In the genomic region with DNA sequence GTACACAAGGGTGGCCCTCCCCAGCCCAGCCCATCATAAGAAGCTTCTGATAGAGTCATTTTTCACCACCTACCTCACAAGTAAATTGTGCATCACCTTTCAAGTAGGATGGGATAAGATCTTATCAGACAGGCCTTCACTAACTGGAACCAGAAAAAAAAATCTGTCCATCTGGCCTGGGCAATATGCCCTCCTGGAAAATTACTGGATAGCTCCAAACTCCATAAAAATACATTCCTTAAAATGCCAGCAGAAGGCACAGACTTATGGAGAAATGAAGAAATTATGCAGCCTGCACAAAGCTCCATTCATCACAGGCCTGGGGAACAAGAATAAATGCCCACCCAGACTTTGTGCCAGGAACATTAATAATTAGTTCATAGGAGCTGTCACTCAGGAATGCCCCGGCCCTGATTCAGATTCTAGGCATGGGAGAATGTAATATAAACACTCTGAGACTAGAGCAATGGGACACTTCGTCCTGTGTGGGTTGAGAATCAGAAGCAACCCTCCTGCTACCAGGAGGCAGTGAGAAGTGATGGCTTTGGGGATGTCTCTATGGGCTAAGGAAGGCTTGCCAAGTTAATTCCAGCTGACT, we compare ENCODE assay signal across 27 cellular contexts.
DNase-seq lines count a peak whose midpoint lies in the region; ATAC-seq and TF ChIP-seq lines count a peak whose summit lies in the region.
"Had no signal": no experiment of that assay in that cellular context is flagged by ENCODE, and none has a peak within 500 bp of the region (broad histone marks: within the 10 kb centered on the region; RNA-seq: fewer than 3 reads in every experiment).

No MANE protein-coding gene starts in this region.

- H3K27me3 ChIP-seq in esophagus muscularis mucosa: no peaks in the 10 kb centered on the region
- H3K27me3 ChIP-seq: BE2C, SJCRH30, suprapubic skin, uterus had no signal

- no peak overlapping the region for H3K4me3 Mint-ChIP-seq in T-cell
- H3K4me3 Mint-ChIP-seq: activated B cell treated with CpG ODN at 0.5 μM for 24 hours; CD8-positive, alpha-beta T cell; nephron progenitor cell had no signal

- no peak overlapping the region for H3K4me3 ChIP-seq in esophagus muscularis mucosa
- H3K4me3 ChIP-seq: HAP-1, SJCRH30, suprapubic skin, uterus had no signal

- H3K4me1 ChIP-seq in esophagus muscularis mucosa: peaks cover 0 to 19% (median 3%) of the 10 kb centered on the region in 4 donors
- H3K4me1 ChIP-seq: BE2C, HAP-1, SJCRH30, suprapubic skin, uterus had no signal

- intact Hi-C loops in esophagus muscularis mucosa (cut with DNase I) (no loop called here), sciatic nerve (cut with DNase I) (no loop called here)

- H3K36me3 ChIP-seq in esophagus muscularis mucosa: no peaks in the 10 kb centered on the region
- H3K36me3 ChIP-seq: BE2C, HAP-1, SJCRH30, suprapubic skin, uterus had no signal

- peaks cover 0 to 10% (median 7%) of the 10 kb centered on the region in 4 donors for H3K9me3 ChIP-seq in esophagus muscularis mucosa
- H3K9me3 ChIP-seq: BE2C, HAP-1, SJCRH30, suprapubic skin, uterus had no signal

- peaks cover 0 to 2% of the 10 kb centered on the region in 2 donors for H3K27me3 Mint-ChIP-seq in T-cell
- H3K27me3 Mint-ChIP-seq: activated B cell treated with CpG ODN at 0.5 μM for 24 hours had no signal

- no peak for TF ChIP-seq EP300 in esophagus muscularis mucosa (IDR thresholded peaks at IDR 0.05)

- H3K9me3 Mint-ChIP-seq in T-cell: peaks cover 21 to 23% (median 21%) of the 10 kb centered on the region in 3 donors

- H3K27ac ChIP-seq in esophagus muscularis mucosa (replicated peaks in 1 of 4): peak overlapping the region; percentile 34 to 63 (median 56)
- H3K27ac ChIP-seq: SJCRH30, suprapubic skin, uterus had no signal

- H3K4me1 Mint-ChIP-seq in T-cell: no peaks in the 10 kb centered on the region
- H3K4me1 Mint-ChIP-seq: activated B cell treated with CpG ODN at 0.5 μM for 24 hours had no signal

- in situ Hi-C loops in SK-MEL-5 (cut with HindIII; ENCODE audit: low pct_unique_long_range_greater_than_20kb, low sequenced_read_pairs): no loop called here

- no peaks in the 10 kb centered on the region for H3K36me3 Mint-ChIP-seq in T-cell
- H3K36me3 Mint-ChIP-seq: CD8-positive, alpha-beta T cell had no signal

- H3K27ac Mint-ChIP-seq in T-cell: no peak overlapping the region
- H3K27ac Mint-ChIP-seq: activated B cell treated with CpG ODN at 0.5 μM for 24 hours; CD8-positive, alpha-beta T cell; nephron progenitor cell had no signal

- ATAC-seq in sciatic nerve: peak; percentile 57
- ATAC-seq in T-cell (replicated peaks in 1 of 4): no peak
- ATAC-seq: CD8-positive, alpha-beta T cell; HepG2; left colon had no signal

- DNase-seq in EH (ENCODE audit: low read depth) (peak; percentile 10), SK-MEL-5 (ENCODE audit: low read depth, low spot score) (peak; percentile 59), esophagus muscularis mucosa (ENCODE audit: extremely low spot score) (no peak), sciatic nerve (ENCODE audit: low spot score) (no peak), NCI-H2196 treated with DMSO at 0.1 percent for 48 hours (lab: John Stamatoyannopoulos, UW; ENCODE audit: unreplicated experiment) (no peak), DMS114 treated with DMSO at 0.1 percent for 48 hours (lab: John Stamatoyannopoulos, UW; ENCODE audit: unreplicated experiment) (no peak), T-cell (no peak)
- no peak for DNase-seq in activated effector memory CD4-positive, alpha-beta T cell treated with Interleukin-2 at 50 U/mL for 16 hours
- DNase-seq: activated B cell treated with CpG ODN at 0.5 μM for 24 hours; activated naive CD4-positive, alpha-beta T cell treated with Interleukin-2 at 50 U/mL for 16 hours; activated T-cell treated with anti-CD3 and anti-CD28 coated beads, Interleukin-2, amount 50 U/mL, for 48 hours; BE2C; CD8-positive, alpha-beta T cell; GDM1; hippocampal formation; Karpas-422; left colon; NCI-H1436; NCI-H774; nephron progenitor cell; RPMI8226; SJCRH30; stimulated activated naive CD4-positive, alpha-beta T cell; uterus had no signal

- no peak for TF ChIP-seq CTCF in esophagus muscularis mucosa (IDR thresholded peaks at IDR 0.05)

- POLR2A ChIA-PET in T-cell (lab: Charles Lee): no interaction called here

- CTCF ChIA-PET in T-cell (lab: Charles Lee): no interaction called here

- no peak for TF ChIP-seq POLR2A in esophagus muscularis mucosa (IDR thresholded peaks at IDR 0.05; ENCODE audit: low read depth)

- 22% methylated on average over 2 of the region's 2 CpGs for WGBS in esophagus muscularis mucosa

Comparison
In these comparisons a context has a peak if more than half of its experiments do, and no peak if none do; other contexts are left out.
1. DNase-seq: peak in EH (single experiment) and SK-MEL-5 (single experiment); none in esophagus muscularis mucosa (single experiment), sciatic nerve (single experiment), NCI-H2196 treated with DMSO at 0.1 percent for 48 hours (single experiment), DMS114 treated with DMSO at 0.1 percent for 48 hours (single experiment), activated effector memory CD4-positive, alpha-beta T cell treated with Interleukin-2 at 50 U/mL for 16 hours (single experiment) and T-cell (0 of 34).